10 cellular contexts compared by ENCODE assay signal in the genomic region with DNA sequence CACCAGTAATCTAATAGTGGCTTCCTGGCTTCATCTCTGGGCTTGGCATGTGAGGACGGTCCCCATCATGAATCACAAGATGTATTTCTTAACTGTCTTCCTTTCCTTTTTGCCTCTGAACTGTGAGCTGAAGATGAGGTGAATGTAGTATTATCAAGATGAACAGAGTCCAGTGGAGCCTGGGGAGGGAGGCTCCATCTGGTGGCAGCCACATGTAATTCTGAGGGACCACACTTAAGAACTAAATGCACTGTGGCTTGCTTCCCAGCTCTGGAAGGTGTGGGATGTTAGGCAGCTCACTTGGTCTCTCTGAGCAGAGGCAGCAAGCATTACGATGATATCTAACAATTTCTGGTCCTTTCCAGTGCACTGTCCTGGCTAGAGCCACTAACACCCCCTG.
DNase-seq lines count a peak whose midpoint lies in the region; ATAC-seq and TF ChIP-seq lines count a peak whose summit lies in the region.
"Had no signal": no experiment of that assay in that cellular context is flagged by ENCODE, and none has a peak within 500 bp of the region (broad histone marks: within the 10 kb centered on the region; RNA-seq: fewer than 3 reads in every experiment).

No MANE protein-coding gene starts in this region.

- no peaks in the 10 kb centered on the region for H3K27me3 ChIP-seq in DND-41 (ENCODE audit: insufficient read depth, low read length, poor library complexity)

- H3K9me3 ChIP-seq in DND-41 (ENCODE audit: insufficient read depth, low read length, severe bottlenecking), result no peaks in the 10 kb centered on the region

- H3K4me1 ChIP-seq in DND-41 (ENCODE audit: insufficient read depth, low read length), result no peaks in the 10 kb centered on the region

- no peak overlapping the region for H3K4me2 ChIP-seq in DND-41 (ENCODE audit: insufficient read depth, low read length)

- H3K27ac ChIP-seq in DND-41 (ENCODE audit: low read length), result no peak overlapping the region
- no peak overlapping the region for H3K27ac ChIP-seq in coronary artery

- DNase-seq in DND-41 (no peak), LNCaP clone FGC (ENCODE audit: low read depth) (no peak), coronary artery (ENCODE audit: low spot score) (no peak), mucosa of gallbladder (ENCODE audit: low spot score) (peak; percentile 22), HPDE6-E6E7 (ENCODE audit: extremely low spot score) (no peak), NCI-H226 (no peak)
- DNase-seq: NCI-H2081 treated with DMSO at 0.1 percent for 48 hours had no signal

- ATAC-seq in DND-41 (ENCODE audit: insufficient read depth, low read depth), result no peak
- ATAC-seq in GM18519 (IDR thresholded peaks at IDR 0.05; ENCODE audit: low FRiP score, unreplicated experiment), result no peak
- no peak for ATAC-seq in GM18907 (IDR thresholded peaks at IDR 0.05; ENCODE audit: unreplicated experiment)
- ATAC-seq: stimulated activated memory B cell treated with anti-CD40 and anti-IgM and Interleukin-4, amounts not matched to agents 10 μg/mL and 1 μg/mL and 100 μg/mL, for 72 hours had no signal

- H3K79me2 ChIP-seq in DND-41 (ENCODE audit: insufficient read depth, low read length), result no peaks in the 10 kb centered on the region

- no peak overlapping the region for H2AFZ ChIP-seq in DND-41 (ENCODE audit: low read depth, low read length)

- TF ChIP-seq CTCF in DND-41 (IDR thresholded peaks at IDR 0.05; ENCODE audit: borderline replicate concordance, extremely low read depth, low read length, poor library complexity, severe bottlenecking), result peak; percentile 51
- TF ChIP-seq CTCF in LNCaP clone FGC (IDR thresholded peaks at IDR 0.05; ENCODE audit: control insufficient read depth, extremely low read depth, insufficient read depth), result peak; percentile 74
- TF ChIP-seq CTCF in coronary artery (IDR thresholded peaks at IDR 0.05), result peak; percentile 23

- H3K36me3 ChIP-seq in DND-41 (ENCODE audit: insufficient read depth, low read length), result no peaks in the 10 kb centered on the region

- H3K9ac ChIP-seq in DND-41 (ENCODE audit: low read depth, low read length), result no peak overlapping the region

- no peaks in the 10 kb centered on the region for H4K20me1 ChIP-seq in DND-41 (ENCODE audit: insufficient read depth, low read length)

- H3K4me3 ChIP-seq in DND-41 (ENCODE audit: low read depth in 1 of 2, low read length in 2 of 2) (no peak overlapping the region), LNCaP clone FGC (ENCODE audit: low read depth, low read length) (no peak overlapping the region), coronary artery (no peak overlapping the region)

Comparison
In these comparisons a context has a peak if more than half of its experiments do, and no peak if none do; other contexts are left out.
1. CTCF ChIP-seq: peak in every context shown above with its lines; median percentile 74 in LNCaP clone FGC; 51 in DND-41; 23 in coronary artery.